In genomic region chr10:121679916-121680315, GRCh38 we compare ENCODE assay signal across 25 cellular contexts.
"Had no signal": no experiment of that assay in that cellular context is flagged by ENCODE, and none has a peak within 500 bp of the region (broad histone marks: within the 10 kb centered on the region; RNA-seq: fewer than 3 reads in every experiment).

No MANE protein-coding gene starts in this region.

- H3K4me3 ChIP-seq: ascending aorta, breast epithelium, cardiac muscle cell, colonic mucosa had no signal

- H3K9me3 ChIP-seq: colonic mucosa had no signal

- H3K36me3 ChIP-seq: ascending aorta, breast epithelium, cardiac muscle cell, colonic mucosa had no signal

- H3K4me1 ChIP-seq: ascending aorta, breast epithelium, colonic mucosa had no signal

- H3K27ac ChIP-seq: ascending aorta, breast epithelium, colonic mucosa, epithelial cell of prostate had no signal

- H3K27me3 Mint-ChIP-seq: activated B cell treated with CpG ODN at 0.5 μM for 24 hours; activated naive CD8-positive, alpha-beta T cell treated with anti-CD3 and anti-CD28 coated beads, Interleukin-2, amount 10 ng/mL, durations not matched to agents 7 days and 5 days had no signal

- H3K9me3 Mint-ChIP-seq: activated B cell treated with CpG ODN at 0.5 μM for 24 hours; activated CD8-positive, alpha-beta T cell treated with anti-CD3 and anti-CD28 coated beads for 36 hours had no signal

- H3K36me3 Mint-ChIP-seq: activated naive CD8-positive, alpha-beta T cell treated with anti-CD3 and anti-CD28 coated beads, Interleukin-2, amount 10 ng/mL, durations not matched to agents 7 days and 5 days had no signal

- ATAC-seq: activated CD4-positive, CD25-positive, alpha-beta regulatory T cell treated with anti-CD3 and anti-CD28 coated beads, Interleukin-2, amount 50 U/mL, for 24 hours; activated CD8-positive, alpha-beta T cell treated with anti-CD3 and anti-CD28 coated beads for 36 hours; activated naive CD4-positive, alpha-beta T cell treated with anti-CD3 and anti-CD28 coated beads, Interleukin-2, amount 50 U/mL, for 72 hours; activated T-cell treated with anti-CD3 and anti-CD28 coated beads, Interleukin-2, amount 50 U/mL, for 4 hours; activated T-helper 17 cell treated with anti-CD3 and anti-CD28 coated beads, Interleukin-2, amount 50 U/mL, for 72 hours had no signal

- H3K27ac Mint-ChIP-seq: activated B cell treated with CpG ODN at 0.5 μM for 24 hours; activated CD8-positive, alpha-beta T cell treated with anti-CD3 and anti-CD28 coated beads for 36 hours; activated naive CD4-positive, alpha-beta T cell treated with anti-CD3 and anti-CD28 coated beads for 36 hours; activated naive CD8-positive, alpha-beta T cell treated with anti-CD3 and anti-CD28 coated beads, Interleukin-2, amount 10 ng/mL, durations not matched to agents 7 days and 5 days; activated T-helper 17 cell treated with anti-CD3 and anti-CD28 coated beads, Interleukin-2, amount 50 U/mL, for 72 hours had no signal

- DNase-seq: activated B cell treated with CpG ODN at 0.5 μM for 24 hours; activated CD4-positive, alpha-beta T cell treated with anti-CD3 and anti-CD28 coated beads for 48 hours; activated CD4-positive, alpha-beta T cell treated with anti-CD3 and anti-CD28 coated beads, Interleukin-2, amount 50 U/mL, for 1 hour; activated CD4-positive, alpha-beta T cell treated with anti-CD3 and anti-CD28 coated beads, Interleukin-2, amount 50 U/mL, for 48 hours; activated CD8-positive, alpha-beta memory T cell treated with anti-CD3 and anti-CD28 coated beads for 24 hours; activated CD8-positive, alpha-beta T cell treated with anti-CD3 and anti-CD28 coated beads for 36 hours; activated effector memory CD4-positive, alpha-beta T cell treated with Interleukin-2 at 50 U/mL for 16 hours; activated gamma-delta T cell treated with Interleukin-2 at 50 U/mL for 16 hours; activated naive CD4-positive, alpha-beta T cell treated with anti-CD3 and anti-CD28 coated beads for 36 hours; activated naive CD8-positive, alpha-beta T cell treated with anti-CD3 and anti-CD28 coated beads, Interleukin-2, amount 10 ng/mL, durations not matched to agents 7 days and 5 days; activated T-cell treated with anti-CD3 and anti-CD28 coated beads, Interleukin-2, amount 50 U/mL, for 4 hours; central memory CD4-positive, alpha-beta T cell; cerebellar nuclear complex; colonic mucosa; effector CD8-positive, alpha-beta T cell; foreskin fibroblast; head of caudate nucleus; T-helper 2 cell had no signal

- H3K27me3 ChIP-seq: ascending aorta, cardiac muscle cell, colonic mucosa had no signal

- H3K4me1 Mint-ChIP-seq: activated B cell treated with CpG ODN at 0.5 μM for 24 hours; activated naive CD8-positive, alpha-beta T cell treated with anti-CD3 and anti-CD28 coated beads, Interleukin-2, amount 10 ng/mL, durations not matched to agents 7 days and 5 days; activated T-helper 17 cell treated with anti-CD3 and anti-CD28 coated beads, Interleukin-2, amount 50 U/mL, for 72 hours had no signal

- H3K4me3 Mint-ChIP-seq: activated B cell treated with CpG ODN at 0.5 μM for 24 hours; activated CD8-positive, alpha-beta T cell treated with anti-CD3 and anti-CD28 coated beads for 36 hours; activated naive CD4-positive, alpha-beta T cell treated with anti-CD3 and anti-CD28 coated beads for 36 hours; activated naive CD8-positive, alpha-beta T cell treated with anti-CD3 and anti-CD28 coated beads, Interleukin-2, amount 10 ng/mL, durations not matched to agents 7 days and 5 days; activated T-cell treated with anti-CD3 and anti-CD28 coated beads, Interleukin-2, amount 50 U/mL, for 4 hours; activated T-helper 17 cell treated with anti-CD3 and anti-CD28 coated beads, Interleukin-2, amount 50 U/mL, for 72 hours had no signal
